Comparison of ENCODE assay signal across 33 cellular contexts in the genomic region with DNA sequence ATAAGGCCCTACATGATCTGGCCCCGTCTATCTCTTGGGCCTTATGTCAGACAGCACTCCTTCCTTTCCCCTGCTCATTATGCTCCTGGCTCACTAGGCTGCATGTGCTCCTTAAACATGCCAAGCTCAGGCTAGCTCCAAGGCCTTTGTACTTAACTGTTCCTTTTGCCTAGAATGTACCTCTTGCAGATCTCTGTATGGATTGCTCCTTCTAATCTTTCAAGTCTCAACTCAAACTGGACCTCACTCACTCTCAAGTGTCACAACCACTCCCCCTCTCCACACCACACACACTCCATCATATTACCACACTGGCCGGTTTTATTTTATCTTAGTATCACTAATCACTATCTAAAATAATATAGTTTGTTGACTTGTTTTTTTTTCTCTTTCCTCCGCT.
"Had no signal": no experiment of that assay in that cellular context is flagged by ENCODE, and none has a peak within 500 bp of the region (broad histone marks: within the 10 kb centered on the region; RNA-seq: fewer than 3 reads in every experiment).

No MANE protein-coding gene starts in this region.

- H3K27me3 ChIP-seq: ascending aorta, cardiac muscle cell, SJCRH30 had no signal

- H3K27me3 Mint-ChIP-seq: activated B cell treated with CpG ODN at 0.5 μM for 24 hours; activated CD4-positive, alpha-beta memory T cell treated with anti-CD3 and anti-CD28 coated beads, Interleukin-2, amount 10 ng/mL, durations not matched to agents 7 days and 5 days; activated CD8-positive, alpha-beta memory T cell treated with anti-CD3 and anti-CD28 coated beads, Interleukin-2, amount 10 ng/mL, durations not matched to agents 7 days and 5 days; activated naive CD4-positive, alpha-beta T cell treated with anti-CD3 and anti-CD28 coated beads, Interleukin-2, amount 10 ng/mL, durations not matched to agents 7 days and 5 days; activated naive CD8-positive, alpha-beta T cell; activated naive CD8-positive, alpha-beta T cell treated with anti-CD3 and anti-CD28 coated beads, Interleukin-2, amount 50 U/mL, for 24 hours; central memory CD8-positive, alpha-beta T cell had no signal

- H3K36me3 ChIP-seq: ascending aorta, cardiac muscle cell, SJCRH30 had no signal

- H3K27ac ChIP-seq: ascending aorta, cardiac muscle cell, SJCRH30, VCaP had no signal

- H3K4me1 ChIP-seq: SJCRH30 had no signal

- H3K9ac ChIP-seq: SK-N-SH had no signal

- H3K36me3 Mint-ChIP-seq: activated naive CD8-positive, alpha-beta T cell had no signal

- H3K9me3 ChIP-seq: ascending aorta, SJCRH30, SK-N-SH had no signal

- H3K4me1 Mint-ChIP-seq: activated CD4-positive, alpha-beta memory T cell treated with anti-CD3 and anti-CD28 coated beads, Interleukin-2, amount 10 ng/mL, durations not matched to agents 7 days and 5 days had no signal

- H3K4me2 ChIP-seq: SK-N-SH had no signal

- H3K9me3 Mint-ChIP-seq: activated B cell treated with CpG ODN at 0.5 μM for 24 hours; activated CD4-positive, alpha-beta memory T cell treated with anti-CD3 and anti-CD28 coated beads, Interleukin-2, amount 10 ng/mL, durations not matched to agents 7 days and 5 days; activated naive CD4-positive, alpha-beta T cell treated with anti-CD3 and anti-CD28 coated beads, Interleukin-2, amount 10 ng/mL, durations not matched to agents 7 days and 5 days; activated naive CD8-positive, alpha-beta T cell treated with anti-CD3 and anti-CD28 coated beads, Interleukin-2, amount 50 U/mL, for 24 hours; central memory CD8-positive, alpha-beta T cell; T-helper 1 cell treated with Interleukin-12 subunit alpha and Interleukin-12 subunit beta and Interleukin-4 antibody, amounts not matched to agents 30 μg/mL and 1 μg/mL, for 36 hours; T-helper 2 cell treated with Interferon-gamma antibody and Interleukin-4, amounts not matched to agents 5 μg/mL and 100 μg/mL, for 36 hours had no signal

- ATAC-seq: activated CD8-positive, alpha-beta memory T cell treated with anti-CD3 and anti-CD28 coated beads, Interleukin-2, amount 10 ng/mL, durations not matched to agents 7 days and 5 days; activated naive CD8-positive, alpha-beta T cell treated with anti-CD3 and anti-CD28 coated beads, Interleukin-2, amount 50 U/mL, for 24 hours; Panc1 had no signal

- DNase-seq: activated B cell treated with CpG ODN at 0.5 μM for 24 hours; activated CD4-positive, alpha-beta memory T cell treated with anti-CD3 and anti-CD28 coated beads, Interleukin-2, amount 10 ng/mL, durations not matched to agents 7 days and 5 days; activated CD4-positive, alpha-beta T cell treated with anti-CD3 and anti-CD28 coated beads for 4 hours; activated CD4-positive, alpha-beta T cell treated with anti-CD3 and anti-CD28 coated beads, Interleukin-2, amount 50 U/mL, for 1 hour; activated CD4-positive, CD25-positive, alpha-beta regulatory T cell treated with anti-CD3 and anti-CD28 coated beads, Interleukin-2, amount 50 U/mL, for 72 hours; activated CD8-positive, alpha-beta memory T cell treated with anti-CD3 and anti-CD28 coated beads for 24 hours; activated CD8-positive, alpha-beta memory T cell treated with anti-CD3 and anti-CD28 coated beads, Interleukin-2, amount 10 ng/mL, durations not matched to agents 7 days and 5 days; activated CD8-positive, alpha-beta memory T cell treated with anti-CD3 and anti-CD28 coated beads, Interleukin-2, amount 50 U/mL, for 48 hours; activated effector memory CD4-positive, alpha-beta T cell treated with Interleukin-2 at 50 U/mL for 16 hours; activated naive CD4-positive, alpha-beta T cell treated with anti-CD3 and anti-CD28 coated beads, Interleukin-2, amount 10 ng/mL, durations not matched to agents 7 days and 5 days; activated naive CD8-positive, alpha-beta T cell treated with anti-CD3 and anti-CD28 coated beads, Interleukin-2, amount 50 U/mL, for 24 hours; activated T-cell treated with anti-CD3 and anti-CD28 coated beads, Interleukin-2, amount 50 U/mL, for 48 hours; amniotic stem cell; Karpas-422; NCI-H1105; NCI-H1417 treated with DMSO at 0.1 percent for 48 hours; NCI-H187 treated with DMSO at 0.1 percent for 48 hours; NCI-H2081 treated with DMSO at 0.1 percent for 48 hours; NCI-H226; NCI-H446 treated with DMSO at 0.1 percent for 48 hours; NCI-H524; NCI-H69; SHP77; SJCRH30; SK-N-SH had no signal

- H3K27ac Mint-ChIP-seq: activated B cell treated with CpG ODN at 0.5 μM for 24 hours; activated CD4-positive, alpha-beta memory T cell treated with anti-CD3 and anti-CD28 coated beads, Interleukin-2, amount 10 ng/mL, durations not matched to agents 7 days and 5 days; activated CD8-positive, alpha-beta memory T cell treated with anti-CD3 and anti-CD28 coated beads, Interleukin-2, amount 10 ng/mL, durations not matched to agents 7 days and 5 days; activated naive CD4-positive, alpha-beta T cell treated with anti-CD3 and anti-CD28 coated beads, Interleukin-2, amount 10 ng/mL, durations not matched to agents 7 days and 5 days; activated naive CD8-positive, alpha-beta T cell; activated naive CD8-positive, alpha-beta T cell treated with anti-CD3 and anti-CD28 coated beads, Interleukin-2, amount 50 U/mL, for 24 hours; T-helper 1 cell treated with Interleukin-12 subunit alpha and Interleukin-12 subunit beta and Interleukin-4 antibody, amounts not matched to agents 30 μg/mL and 1 μg/mL, for 36 hours; T-helper 2 cell treated with Interferon-gamma antibody and Interleukin-4, amounts not matched to agents 5 μg/mL and 100 μg/mL, for 36 hours had no signal

- H3K4me3 ChIP-seq: ascending aorta, cardiac muscle cell, SJCRH30 had no signal

- H3K4me3 Mint-ChIP-seq: activated B cell treated with CpG ODN at 0.5 μM for 24 hours; activated CD4-positive, alpha-beta memory T cell treated with anti-CD3 and anti-CD28 coated beads, Interleukin-2, amount 10 ng/mL, durations not matched to agents 7 days and 5 days; activated CD8-positive, alpha-beta memory T cell treated with anti-CD3 and anti-CD28 coated beads, Interleukin-2, amount 10 ng/mL, durations not matched to agents 7 days and 5 days; activated naive CD4-positive, alpha-beta T cell treated with anti-CD3 and anti-CD28 coated beads, Interleukin-2, amount 10 ng/mL, durations not matched to agents 7 days and 5 days; activated naive CD8-positive, alpha-beta T cell; activated naive CD8-positive, alpha-beta T cell treated with anti-CD3 and anti-CD28 coated beads, Interleukin-2, amount 50 U/mL, for 24 hours; central memory CD8-positive, alpha-beta T cell; T-helper 1 cell treated with Interleukin-12 subunit alpha and Interleukin-12 subunit beta and Interleukin-4 antibody, amounts not matched to agents 30 μg/mL and 1 μg/mL, for 36 hours; T-helper 2 cell treated with Interferon-gamma antibody and Interleukin-4, amounts not matched to agents 5 μg/mL and 100 μg/mL, for 36 hours had no signal
